Comparison of ENCODE assay signal across 15 cellular contexts in genomic region chr3:41424543-41425300, GRCh38.
A peak's percentile ranks its signal among the peaks of the same experiment; 100 is the strongest.
DNase-seq lines count a peak whose midpoint lies in the region; ATAC-seq, FAIRE-seq and TF ChIP-seq lines count a peak whose summit lies in the region.
"Had no signal": no experiment of that assay in that cellular context is flagged by ENCODE, and none has a peak within 500 bp of the region (broad histone marks: within the 10 kb centered on the region; RNA-seq: fewer than 3 reads in every experiment).

No MANE protein-coding gene starts in this region.

- peak overlapping the region; percentile 43 for H3K4me3 Mint-ChIP-seq in activated T-cell treated with anti-CD3 and anti-CD28 coated beads, Interleukin-2, amount 50 U/mL, for 4 hours
- peak overlapping the region; percentile 75 for H3K4me3 Mint-ChIP-seq in natural killer cell treated with Interleukin-12 subunit alpha and Interleukin-12 subunit beta and Interleukin-15 and Interleukin-18, amount 100 ng/mL, for 72 hours

- POLR2A ChIA-PET in GM12878 (lab: Charles Lee) = no interaction called here

- no peaks in the 10 kb centered on the region for H4K20me1 ChIP-seq in GM12878 (ENCODE audit: control insufficient read depth, insufficient read depth)

- H3K27ac Mint-ChIP-seq in natural killer cell treated with Interleukin-12 subunit alpha and Interleukin-12 subunit beta and Interleukin-15 and Interleukin-18, amount 100 ng/mL, for 72 hours = peak overlapping the region; percentile 68 to 73

- H3K36me3 Mint-ChIP-seq in activated T-cell treated with anti-CD3 and anti-CD28 coated beads, Interleukin-2, amount 50 U/mL, for 4 hours (ENCODE audit: insufficient read depth) = peaks cover 2% of the 10 kb centered on the region
- H3K36me3 Mint-ChIP-seq in natural killer cell treated with Interleukin-12 subunit alpha and Interleukin-12 subunit beta and Interleukin-15 and Interleukin-18, amount 100 ng/mL, for 72 hours = peaks cover 21% of the 10 kb centered on the region

- no peak overlapping the region for H3K9ac ChIP-seq in GM12878 (ENCODE audit: control insufficient read depth, insufficient read depth, low read length)

- H3K4me2 ChIP-seq in GM12878 (ENCODE audit: control insufficient read depth, insufficient read depth) = no peak overlapping the region

- DNase-seq in activated T-cell treated with anti-CD3 and anti-CD28 coated beads, Interleukin-2, amount 50 U/mL, for 4 hours = no peak
- no peak for DNase-seq in activated T-cell treated with anti-CD3 and anti-CD28 coated beads, Interleukin-2, amount 50 U/mL, for 1 hour
- peak; percentile 65 for DNase-seq in Jurkat, Clone E6-1 (ENCODE audit: low read depth, low spot score)
- DNase-seq in GM12878 (ENCODE audit: low read depth, low spot score) (no peak), OCI-M1 (lab: John Stamatoyannopoulos, UW) (no peak), ureter (ENCODE audit: low spot score) (no peak)
- DNase-seq in natural killer cell treated with Interleukin-12 subunit alpha and Interleukin-12 subunit beta and Interleukin-15 and Interleukin-18, amount 100 ng/mL, for 72 hours (ENCODE audit: low spot score) = no peak
- DNase-seq: C1 segment of cervical spinal cord, EL, NCI-H1092 treated with DMSO at 0.1 percent for 48 hours, NCI-H1694, NCI-H524 had no signal

- no peak overlapping the region for H3K4me3 ChIP-seq in Jurkat, Clone E6-1 (ENCODE audit: low read length)
- H3K4me3 ChIP-seq in GM12878 = no peak overlapping the region

- intact Hi-C loops in GM12878 (cut with micrococcal nuclease; ENCODE audit: unreplicated experiment) = no loop called here

- H3K27ac ChIP-seq in GM12878 (ENCODE audit: control insufficient read depth, insufficient read depth) = no peak overlapping the region

- CTCF ChIA-PET in GM12878 (lab: Yijun Ruan, JAX) = no interaction called here

- no peak for ATAC-seq in activated T-cell treated with anti-CD3 and anti-CD28 coated beads, Interleukin-2, amount 50 U/mL, for 4 hours
- ATAC-seq in GM12878 (no peak), HG03139 (IDR thresholded peaks at IDR 0.05; ENCODE audit: unreplicated experiment) (no peak)
- ATAC-seq in natural killer cell treated with Interleukin-12 subunit alpha and Interleukin-12 subunit beta and Interleukin-15 and Interleukin-18, amount 100 ng/mL, for 72 hours = peak; percentile 83 to 90

- TF ChIP-seq CTCF in GM12878 (IDR thresholded peaks at IDR 0.05 in 2 of 3, conservative IDR thresholded peaks at IDR 0.05 in 1 of 3; ENCODE audit: control insufficient read depth in 2 of 3, extremely low read depth in 1 of 3, insufficient read depth in 1 of 3, low read depth in 3 of 3, low read length in 3 of 3) = no peak

- H3K9me3 Mint-ChIP-seq in activated T-cell treated with anti-CD3 and anti-CD28 coated beads, Interleukin-2, amount 50 U/mL, for 4 hours = peaks cover 14% of the 10 kb centered on the region
- peaks cover 11% of the 10 kb centered on the region for H3K9me3 Mint-ChIP-seq in natural killer cell treated with Interleukin-12 subunit alpha and Interleukin-12 subunit beta and Interleukin-15 and Interleukin-18, amount 100 ng/mL, for 72 hours

- no TSS peak for BruUV-seq in GM12878 (replicated peaks; lab: Mats Ljungman, UMichigan)

- TF ChIP-seq RAD21 in GM12878 (IDR thresholded peaks at IDR 0.05; ENCODE audit: insufficient read depth, low read depth, low read length) = no peak

- RAD21 ChIA-PET in GM12878 (lab: Charles Lee; ENCODE audit: unreplicated experiment) = no interaction called here

- TF ChIP-seq POLR2A in GM12878 (IDR thresholded peaks at IDR 0.05; ENCODE audit: low read depth, low read length) = no peak

- H3K27me3 ChIP-seq in GM12878 (replicated peaks in 1 of 2; ENCODE audit: control insufficient read depth in 2 of 2, insufficient read depth in 2 of 2, low read length in 1 of 2) = no peaks in the 10 kb centered on the region

- peaks cover 25% of the 10 kb centered on the region for H3K4me1 Mint-ChIP-seq in activated T-cell treated with anti-CD3 and anti-CD28 coated beads, Interleukin-2, amount 50 U/mL, for 4 hours (ENCODE audit: low read depth)
- H3K4me1 Mint-ChIP-seq in natural killer cell treated with Interleukin-12 subunit alpha and Interleukin-12 subunit beta and Interleukin-15 and Interleukin-18, amount 100 ng/mL, for 72 hours (ENCODE audit: low read depth in 2 of 2) = peaks cover 37 to 47% of the 10 kb centered on the region in 2 donors

- no peaks in the 10 kb centered on the region for H3K79me2 ChIP-seq in GM12878 (ENCODE audit: control insufficient read depth, insufficient read depth, low read length)

- H2AFZ ChIP-seq in GM12878 (ENCODE audit: control insufficient read depth, low read depth, low read length) = no peak overlapping the region

- FAIRE-seq in GM12878 (lab: Jason Lieb, UNC) = no peak
- FAIRE-seq: A204.1, H1 had no signal

- SMC1A ChIA-PET in GM12878 (lab: Charles Lee; ENCODE audit: uncharacterized antibody, unreplicated experiment) = no interaction called here

- in situ Hi-C loops in GM12878 (cut with MboI) = no loop called here

- no peak for TF ChIP-seq EP300 in GM12878 (IDR thresholded peaks at IDR 0.05; ENCODE audit: borderline replicate concordance in 1 of 2, control insufficient read depth in 1 of 2, low read depth in 2 of 2, low read length in 2 of 2)

- H3K4me1 ChIP-seq in GM12878 (ENCODE audit: control insufficient read depth, insufficient read depth, low read length) = no peaks in the 10 kb centered on the region

- H3K9me3 ChIP-seq in GM12878 (replicated peaks; ENCODE audit: control insufficient read depth, insufficient read depth, low read length) = no peaks in the 10 kb centered on the region

- 68% methylated on average over 4 of the region's 4 CpGs for WGBS in GM12878 (ENCODE audit: insufficient coverage, insufficient replicate concordance, low lambda C conversion rate, missing lambda C conversion rate)

- no peaks in the 10 kb centered on the region for H3K27me3 Mint-ChIP-seq in activated T-cell treated with anti-CD3 and anti-CD28 coated beads, Interleukin-2, amount 50 U/mL, for 4 hours (ENCODE audit: low read depth)
- no peaks in the 10 kb centered on the region for H3K27me3 Mint-ChIP-seq in natural killer cell treated with Interleukin-12 subunit alpha and Interleukin-12 subunit beta and Interleukin-15 and Interleukin-18, amount 100 ng/mL, for 72 hours

- no peaks in the 10 kb centered on the region for H3K36me3 ChIP-seq in GM12878 (ENCODE audit: control insufficient read depth in 2 of 2, insufficient read depth in 2 of 2, low read length in 1 of 2)

TF ChIP-seq in GM12878, 131 proteins besides CTCF, POLR2A, EP300 and RAD21:
- TF ChIP-seq STAT3 (IDR thresholded peaks at IDR 0.05; ENCODE audit: low read depth, low read length) (no peak), RUNX3 (IDR thresholded peaks at IDR 0.05; ENCODE audit: low read length) (peak; percentile 35; the same call in 1 of the 2 replicates), E2F8 (IDR thresholded peaks at IDR 0.05; ENCODE audit: low read depth, partially characterized antibody) (no peak)

Comparison
In these comparisons a context has a peak if more than half of its experiments do, and no peak if none do; other contexts are left out.
1. ATAC-seq: peak in natural killer cell treated with Interleukin-12 subunit alpha and Interleukin-12 subunit beta and Interleukin-15 and Interleukin-18, amount 100 ng/mL, for 72 hours (2 of 2); none in activated T-cell treated with anti-CD3 and anti-CD28 coated beads, Interleukin-2, amount 50 U/mL, for 4 hours (0 of 2), GM12878 (single experiment) and HG03139 (single experiment).